1 cellular context compared by ENCODE assay signal in the genomic region with DNA sequence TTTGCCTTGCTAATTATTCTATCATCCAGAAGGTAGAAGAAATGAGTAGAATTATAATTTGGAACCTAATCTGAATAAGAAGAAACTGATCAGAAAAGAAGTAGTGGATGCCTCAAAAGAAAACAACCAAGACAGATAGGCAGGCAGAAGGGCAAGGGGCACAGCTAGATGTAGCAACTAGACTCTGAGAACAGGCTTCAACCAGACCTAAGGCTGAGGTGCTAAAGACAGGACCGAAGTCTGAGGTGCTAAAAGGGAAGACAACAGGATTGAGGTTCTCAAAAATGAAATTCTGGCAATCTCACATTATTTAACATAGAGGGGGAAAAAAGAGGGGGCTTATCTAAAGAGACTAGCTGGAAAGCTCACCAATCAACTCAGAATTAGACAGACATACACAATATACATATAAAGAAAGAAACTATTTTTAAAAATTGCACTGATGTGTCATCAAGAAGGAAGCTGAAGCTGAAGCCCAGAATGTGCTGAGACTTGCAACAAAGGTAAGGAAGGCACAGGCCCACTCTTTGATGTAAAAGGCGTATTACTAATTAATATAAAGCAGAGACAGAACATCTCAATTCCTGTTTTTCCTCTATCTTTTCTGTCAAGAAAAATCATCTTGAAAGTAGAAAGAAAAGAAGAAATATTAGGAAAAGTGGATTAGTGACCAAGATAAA.
TF ChIP-seq lines count a peak whose summit lies in the region.

No MANE protein-coding gene starts in this region.

TF ChIP-seq in GM23338, 12 proteins besides CTCF, POLR2A, EP300 and RAD21 (continued from another document):
- TF ChIP-seq, protein P1, sequence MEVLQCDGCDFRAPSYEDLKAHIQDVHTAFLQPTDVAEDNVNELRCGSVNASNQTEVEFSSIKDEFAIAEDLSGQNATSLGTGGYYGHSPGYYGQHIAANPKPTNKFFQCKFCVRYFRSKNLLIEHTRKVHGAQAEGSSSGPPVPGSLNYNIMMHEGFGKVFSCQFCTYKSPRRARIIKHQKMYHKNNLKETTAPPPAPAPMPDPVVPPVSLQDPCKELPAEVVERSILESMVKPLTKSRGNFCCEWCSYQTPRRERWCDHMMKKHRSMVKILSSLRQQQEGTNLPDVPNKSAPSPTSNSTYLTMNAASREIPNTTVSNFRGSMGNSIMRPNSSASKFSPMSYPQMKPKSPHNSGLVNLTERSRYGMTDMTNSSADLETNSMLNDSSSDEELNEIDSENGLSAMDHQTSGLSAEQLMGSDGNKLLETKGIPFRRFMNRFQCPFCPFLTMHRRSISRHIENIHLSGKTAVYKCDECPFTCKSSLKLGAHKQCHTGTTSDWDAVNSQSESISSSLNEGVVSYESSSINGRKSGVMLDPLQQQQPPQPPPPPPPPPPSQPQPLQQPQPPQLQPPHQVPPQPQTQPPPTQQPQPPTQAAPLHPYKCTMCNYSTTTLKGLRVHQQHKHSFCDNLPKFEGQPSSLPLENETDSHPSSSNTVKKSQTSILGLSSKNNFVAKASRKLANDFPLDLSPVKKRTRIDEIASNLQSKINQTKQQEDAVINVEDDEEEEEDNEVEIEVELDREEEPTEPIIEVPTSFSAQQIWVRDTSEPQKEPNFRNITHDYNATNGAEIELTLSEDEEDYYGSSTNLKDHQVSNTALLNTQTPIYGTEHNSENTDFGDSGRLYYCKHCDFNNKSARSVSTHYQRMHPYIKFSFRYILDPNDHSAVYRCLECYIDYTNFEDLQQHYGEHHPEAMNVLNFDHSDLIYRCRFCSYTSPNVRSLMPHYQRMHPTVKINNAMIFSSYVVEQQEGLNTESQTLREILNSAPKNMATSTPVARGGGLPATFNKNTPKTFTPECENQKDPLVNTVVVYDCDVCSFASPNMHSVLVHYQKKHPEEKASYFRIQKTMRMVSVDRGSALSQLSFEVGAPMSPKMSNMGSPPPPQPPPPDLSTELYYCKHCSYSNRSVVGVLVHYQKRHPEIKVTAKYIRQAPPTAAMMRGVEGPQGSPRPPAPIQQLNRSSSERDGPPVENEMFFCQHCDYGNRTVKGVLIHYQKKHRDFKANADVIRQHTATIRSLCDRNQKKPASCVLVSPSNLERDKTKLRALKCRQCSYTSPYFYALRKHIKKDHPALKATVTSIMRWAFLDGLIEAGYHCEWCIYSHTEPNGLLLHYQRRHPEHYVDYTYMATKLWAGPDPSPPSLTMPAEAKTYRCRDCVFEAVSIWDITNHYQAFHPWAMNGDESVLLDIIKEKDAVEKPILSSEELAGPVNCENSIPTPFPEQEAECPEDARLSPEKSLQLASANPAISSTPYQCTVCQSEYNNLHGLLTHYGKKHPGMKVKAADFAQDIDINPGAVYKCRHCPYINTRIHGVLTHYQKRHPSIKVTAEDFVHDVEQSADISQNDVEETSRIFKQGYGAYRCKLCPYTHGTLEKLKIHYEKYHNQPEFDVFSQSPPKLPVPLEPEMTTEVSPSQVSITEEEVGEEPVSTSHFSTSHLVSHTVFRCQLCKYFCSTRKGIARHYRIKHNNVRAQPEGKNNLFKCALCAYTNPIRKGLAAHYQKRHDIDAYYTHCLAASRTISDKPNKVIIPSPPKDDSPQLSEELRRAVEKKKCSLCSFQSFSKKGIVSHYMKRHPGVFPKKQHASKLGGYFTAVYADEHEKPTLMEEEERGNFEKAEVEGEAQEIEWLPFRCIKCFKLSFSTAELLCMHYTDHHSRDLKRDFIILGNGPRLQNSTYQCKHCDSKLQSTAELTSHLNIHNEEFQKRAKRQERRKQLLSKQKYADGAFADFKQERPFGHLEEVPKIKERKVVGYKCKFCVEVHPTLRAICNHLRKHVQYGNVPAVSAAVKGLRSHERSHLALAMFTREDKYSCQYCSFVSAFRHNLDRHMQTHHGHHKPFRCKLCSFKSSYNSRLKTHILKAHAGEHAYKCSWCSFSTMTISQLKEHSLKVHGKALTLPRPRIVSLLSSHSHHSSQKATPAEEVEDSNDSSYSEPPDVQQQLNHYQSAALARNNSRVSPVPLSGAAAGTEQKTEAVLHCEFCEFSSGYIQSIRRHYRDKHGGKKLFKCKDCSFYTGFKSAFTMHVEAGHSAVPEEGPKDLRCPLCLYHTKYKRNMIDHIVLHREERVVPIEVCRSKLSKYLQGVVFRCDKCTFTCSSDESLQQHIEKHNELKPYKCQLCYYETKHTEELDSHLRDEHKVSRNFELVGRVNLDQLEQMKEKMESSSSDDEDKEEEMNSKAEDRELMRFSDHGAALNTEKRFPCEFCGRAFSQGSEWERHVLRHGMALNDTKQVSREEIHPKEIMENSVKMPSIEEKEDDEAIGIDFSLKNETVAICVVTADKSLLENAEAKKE (CRISPR knock-in tag; IDR thresholded peaks at IDR 0.05), result no peak
- TF ChIP-seq, protein P2, sequence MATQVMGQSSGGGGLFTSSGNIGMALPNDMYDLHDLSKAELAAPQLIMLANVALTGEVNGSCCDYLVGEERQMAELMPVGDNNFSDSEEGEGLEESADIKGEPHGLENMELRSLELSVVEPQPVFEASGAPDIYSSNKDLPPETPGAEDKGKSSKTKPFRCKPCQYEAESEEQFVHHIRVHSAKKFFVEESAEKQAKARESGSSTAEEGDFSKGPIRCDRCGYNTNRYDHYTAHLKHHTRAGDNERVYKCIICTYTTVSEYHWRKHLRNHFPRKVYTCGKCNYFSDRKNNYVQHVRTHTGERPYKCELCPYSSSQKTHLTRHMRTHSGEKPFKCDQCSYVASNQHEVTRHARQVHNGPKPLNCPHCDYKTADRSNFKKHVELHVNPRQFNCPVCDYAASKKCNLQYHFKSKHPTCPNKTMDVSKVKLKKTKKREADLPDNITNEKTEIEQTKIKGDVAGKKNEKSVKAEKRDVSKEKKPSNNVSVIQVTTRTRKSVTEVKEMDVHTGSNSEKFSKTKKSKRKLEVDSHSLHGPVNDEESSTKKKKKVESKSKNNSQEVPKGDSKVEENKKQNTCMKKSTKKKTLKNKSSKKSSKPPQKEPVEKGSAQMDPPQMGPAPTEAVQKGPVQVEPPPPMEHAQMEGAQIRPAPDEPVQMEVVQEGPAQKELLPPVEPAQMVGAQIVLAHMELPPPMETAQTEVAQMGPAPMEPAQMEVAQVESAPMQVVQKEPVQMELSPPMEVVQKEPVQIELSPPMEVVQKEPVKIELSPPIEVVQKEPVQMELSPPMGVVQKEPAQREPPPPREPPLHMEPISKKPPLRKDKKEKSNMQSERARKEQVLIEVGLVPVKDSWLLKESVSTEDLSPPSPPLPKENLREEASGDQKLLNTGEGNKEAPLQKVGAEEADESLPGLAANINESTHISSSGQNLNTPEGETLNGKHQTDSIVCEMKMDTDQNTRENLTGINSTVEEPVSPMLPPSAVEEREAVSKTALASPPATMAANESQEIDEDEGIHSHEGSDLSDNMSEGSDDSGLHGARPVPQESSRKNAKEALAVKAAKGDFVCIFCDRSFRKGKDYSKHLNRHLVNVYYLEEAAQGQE (IDR thresholded peaks at IDR 0.05; ENCODE audit: unreplicated experiment), result no peak
- TF ChIP-seq EZH2 (IDR thresholded peaks at IDR 0.05; ENCODE audit: low read depth, unreplicated experiment) (no peak), NANOG (IDR thresholded peaks at IDR 0.05; ENCODE audit: borderline replicate concordance) (no peak), ZNF331 (CRISPR knock-in tag; IDR thresholded peaks at IDR 0.05; ENCODE audit: low read depth) (no peak), POLR2AphosphoS5 (IDR thresholded peaks at IDR 0.05; ENCODE audit: low read depth) (no peak)
- TF ChIP-seq, protein P3, sequence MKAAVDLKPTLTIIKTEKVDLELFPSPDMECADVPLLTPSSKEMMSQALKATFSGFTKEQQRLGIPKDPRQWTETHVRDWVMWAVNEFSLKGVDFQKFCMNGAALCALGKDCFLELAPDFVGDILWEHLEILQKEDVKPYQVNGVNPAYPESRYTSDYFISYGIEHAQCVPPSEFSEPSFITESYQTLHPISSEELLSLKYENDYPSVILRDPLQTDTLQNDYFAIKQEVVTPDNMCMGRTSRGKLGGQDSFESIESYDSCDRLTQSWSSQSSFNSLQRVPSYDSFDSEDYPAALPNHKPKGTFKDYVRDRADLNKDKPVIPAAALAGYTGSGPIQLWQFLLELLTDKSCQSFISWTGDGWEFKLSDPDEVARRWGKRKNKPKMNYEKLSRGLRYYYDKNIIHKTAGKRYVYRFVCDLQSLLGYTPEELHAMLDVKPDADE (IDR thresholded peaks at IDR 0.05), result no peak
